Comparison of ENCODE assay signal across 1 cellular context in genomic region chr16:1082266-1082951, GRCh38.
TF ChIP-seq lines count a peak whose summit lies in the region.

No MANE protein-coding gene starts in this region.

TF ChIP-seq in HepG2, 621 proteins besides CTCF, POLR2A, EP300 and RAD21 (continued from another document and continues in another):
- TF ChIP-seq, protein P1, sequence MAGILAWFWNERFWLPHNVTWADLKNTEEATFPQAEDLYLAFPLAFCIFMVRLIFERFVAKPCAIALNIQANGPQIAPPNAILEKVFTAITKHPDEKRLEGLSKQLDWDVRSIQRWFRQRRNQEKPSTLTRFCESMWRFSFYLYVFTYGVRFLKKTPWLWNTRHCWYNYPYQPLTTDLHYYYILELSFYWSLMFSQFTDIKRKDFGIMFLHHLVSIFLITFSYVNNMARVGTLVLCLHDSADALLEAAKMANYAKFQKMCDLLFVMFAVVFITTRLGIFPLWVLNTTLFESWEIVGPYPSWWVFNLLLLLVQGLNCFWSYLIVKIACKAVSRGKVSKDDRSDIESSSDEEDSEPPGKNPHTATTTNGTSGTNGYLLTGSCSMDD (CRISPR knock-in tag; IDR thresholded peaks at IDR 0.05), result peak; percentile 95
- TF ChIP-seq, protein P2, sequence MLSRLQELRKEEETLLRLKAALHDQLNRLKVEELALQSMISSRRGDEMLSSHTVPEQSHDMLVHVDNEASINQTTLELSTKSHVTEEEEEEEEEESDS (CRISPR knock-in tag; IDR thresholded peaks at IDR 0.05; ENCODE audit: borderline replicate concordance), result no peak
- TF ChIP-seq ZNF160 (CRISPR knock-in tag; IDR thresholded peaks at IDR 0.05) (peak; percentile 91), ZBTB10 (CRISPR knock-in tag; IDR thresholded peaks at IDR 0.05; ENCODE audit: borderline replicate concordance) (peak; percentile 78; the same call in 1 of the 2 replicates), ZNF101 (CRISPR knock-in tag; IDR thresholded peaks at IDR 0.05; ENCODE audit: borderline replicate concordance, low read depth) (no peak), ZNF746 (CRISPR knock-in tag; IDR thresholded peaks at IDR 0.05) (peak; percentile 86), IRX3 (CRISPR knock-in tag; IDR thresholded peaks at IDR 0.05; ENCODE audit: borderline replicate concordance, low read depth) (peak; percentile 69; the same call in 1 of the 2 replicates), JUN (CRISPR knock-in tag; IDR thresholded peaks at IDR 0.05) (peak; percentile 92; the same call in 1 of the 2 replicates), SIX4 (CRISPR knock-in tag; IDR thresholded peaks at IDR 0.05) (no peak), ZMYM2 (CRISPR knock-in tag; IDR thresholded peaks at IDR 0.05) (peak; percentile 98), MEIS1 (CRISPR knock-in tag; IDR thresholded peaks at IDR 0.05; ENCODE audit: borderline replicate concordance) (no peak; the same call in 1 of the 2 replicates), HMG20B (CRISPR knock-in tag; conservative IDR thresholded peaks at IDR 0.05) (no peak; the same call in 1 of the 2 replicates), PHF20 (CRISPR knock-in tag; IDR thresholded peaks at IDR 0.05) (peak; percentile 79), ZNF251 (CRISPR knock-in tag; IDR thresholded peaks at IDR 0.05) (no peak), GPBP1L1 (CRISPR knock-in tag; IDR thresholded peaks at IDR 0.05) (no peak), ZNF570 (CRISPR knock-in tag; IDR thresholded peaks at IDR 0.05; ENCODE audit: borderline replicate concordance) (no peak), SP5 (CRISPR knock-in tag; IDR thresholded peaks at IDR 0.05; ENCODE audit: borderline replicate concordance, low read depth) (peak; percentile 91), ZNF546 (CRISPR knock-in tag; conservative IDR thresholded peaks at IDR 0.05) (no peak; the same call in 1 of the 2 replicates), SYNCRIP (IDR thresholded peaks at IDR 0.05; ENCODE audit: insufficient read depth, low read depth, low read length) (no peak), ZIK1 (CRISPR knock-in tag; IDR thresholded peaks at IDR 0.05; ENCODE audit: borderline replicate concordance, low read depth) (peak; percentile 89), ZSCAN25 (CRISPR knock-in tag; IDR thresholded peaks at IDR 0.05) (peak; percentile 90), THAP8 (CRISPR knock-in tag; IDR thresholded peaks at IDR 0.05; ENCODE audit: borderline replicate concordance) (no peak), ELF4 (CRISPR knock-in tag; IDR thresholded peaks at IDR 0.05; ENCODE audit: borderline replicate concordance) (peak; percentile 93; the same call in 1 of the 2 replicates), ZNF616 (CRISPR knock-in tag; IDR thresholded peaks at IDR 0.05; ENCODE audit: low read depth) (peak; percentile 96), SALL2 (CRISPR knock-in tag; IDR thresholded peaks at IDR 0.05) (0 out of 2 replicates have a peak, but pooled peaks have one; percentile 45), SP4 (CRISPR knock-in tag; IDR thresholded peaks at IDR 0.05) (peak; percentile 59; the same call in 1 of the 2 replicates), ZNF777 (CRISPR knock-in tag; IDR thresholded peaks at IDR 0.05) (peak; percentile 11; the same call in 1 of the 2 replicates), ZNF383 (CRISPR knock-in tag; IDR thresholded peaks at IDR 0.05; ENCODE audit: borderline replicate concordance) (no peak), ZNF503 (CRISPR knock-in tag; IDR thresholded peaks at IDR 0.05) (peak; percentile 41; the same call in 1 of the 2 replicates), SMYD3 (CRISPR knock-in tag; IDR thresholded peaks at IDR 0.05) (no peak), ZNF761 (CRISPR knock-in tag; conservative IDR thresholded peaks at IDR 0.05) (0 out of 2 replicates have a peak, but pooled peaks have one; percentile 29), KLF15 (CRISPR knock-in tag; IDR thresholded peaks at IDR 0.05; ENCODE audit: borderline replicate concordance) (peak; percentile 60; the same call in 1 of the 2 replicates), GATAD1 (CRISPR knock-in tag; IDR thresholded peaks at IDR 0.05) (peak; percentile 80), ETV5 (CRISPR knock-in tag; IDR thresholded peaks at IDR 0.05; ENCODE audit: borderline replicate concordance) (peak; percentile 97), ZNF24 (IDR thresholded peaks at IDR 0.05) (no peak), ZBTB3 (CRISPR knock-in tag; IDR thresholded peaks at IDR 0.05; ENCODE audit: borderline replicate concordance, low read depth) (no peak), ZNF7 (CRISPR knock-in tag; IDR thresholded peaks at IDR 0.05) (no peak), JUNB (CRISPR knock-in tag; IDR thresholded peaks at IDR 0.05; ENCODE audit: borderline replicate concordance) (peak; percentile 83), ZNF598 (CRISPR knock-in tag; IDR thresholded peaks at IDR 0.05; ENCODE audit: borderline replicate concordance) (peak; percentile 92; the same call in 1 of the 2 replicates), ZNF331 (CRISPR knock-in tag; IDR thresholded peaks at IDR 0.05) (peak; percentile 83)
- TF ChIP-seq, protein P3, sequence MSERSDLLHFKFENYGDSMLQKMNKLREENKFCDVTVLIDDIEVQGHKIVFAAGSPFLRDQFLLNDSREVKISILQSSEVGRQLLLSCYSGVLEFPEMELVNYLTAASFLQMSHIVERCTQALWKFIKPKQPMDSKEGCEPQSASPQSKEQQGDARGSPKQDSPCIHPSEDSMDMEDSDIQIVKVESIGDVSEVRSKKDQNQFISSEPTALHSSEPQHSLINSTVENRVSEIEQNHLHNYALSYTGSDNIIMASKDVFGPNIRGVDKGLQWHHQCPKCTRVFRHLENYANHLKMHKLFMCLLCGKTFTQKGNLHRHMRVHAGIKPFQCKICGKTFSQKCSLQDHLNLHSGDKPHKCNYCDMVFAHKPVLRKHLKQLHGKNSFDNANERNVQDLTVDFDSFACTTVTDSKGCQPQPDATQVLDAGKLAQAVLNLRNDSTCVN (CRISPR knock-in tag; IDR thresholded peaks at IDR 0.05; ENCODE audit: borderline replicate concordance), result peak; percentile 87
- TF ChIP-seq, protein P4, sequence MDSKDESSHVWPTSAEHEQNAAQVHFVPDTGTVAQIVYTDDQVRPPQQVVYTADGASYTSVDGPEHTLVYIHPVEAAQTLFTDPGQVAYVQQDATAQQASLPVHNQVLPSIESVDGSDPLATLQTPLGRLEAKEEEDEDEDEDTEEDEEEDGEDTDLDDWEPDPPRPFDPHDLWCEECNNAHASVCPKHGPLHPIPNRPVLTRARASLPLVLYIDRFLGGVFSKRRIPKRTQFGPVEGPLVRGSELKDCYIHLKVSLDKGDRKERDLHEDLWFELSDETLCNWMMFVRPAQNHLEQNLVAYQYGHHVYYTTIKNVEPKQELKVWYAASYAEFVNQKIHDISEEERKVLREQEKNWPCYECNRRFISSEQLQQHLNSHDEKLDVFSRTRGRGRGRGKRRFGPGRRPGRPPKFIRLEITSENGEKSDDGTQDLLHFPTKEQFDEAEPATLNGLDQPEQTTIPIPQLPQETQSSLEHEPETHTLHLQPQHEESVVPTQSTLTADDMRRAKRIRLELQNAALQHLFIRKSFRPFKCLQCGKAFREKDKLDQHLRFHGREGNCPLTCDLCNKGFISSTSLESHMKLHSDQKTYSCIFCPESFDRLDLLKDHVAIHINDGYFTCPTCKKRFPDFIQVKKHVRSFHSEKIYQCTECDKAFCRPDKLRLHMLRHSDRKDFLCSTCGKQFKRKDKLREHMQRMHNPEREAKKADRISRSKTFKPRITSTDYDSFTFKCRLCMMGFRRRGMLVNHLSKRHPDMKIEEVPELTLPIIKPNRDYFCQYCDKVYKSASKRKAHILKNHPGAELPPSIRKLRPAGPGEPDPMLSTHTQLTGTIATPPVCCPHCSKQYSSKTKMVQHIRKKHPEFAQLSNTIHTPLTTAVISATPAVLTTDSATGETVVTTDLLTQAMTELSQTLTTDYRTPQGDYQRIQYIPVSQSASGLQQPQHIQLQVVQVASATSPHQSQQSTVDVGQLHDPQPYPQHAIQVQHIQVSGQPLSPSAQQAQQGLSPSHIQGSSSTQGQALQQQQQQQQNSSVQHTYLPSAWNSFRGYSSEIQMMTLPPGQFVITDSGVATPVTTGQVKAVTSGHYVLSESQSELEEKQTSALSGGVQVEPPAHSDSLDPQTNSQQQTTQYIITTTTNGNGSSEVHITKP (CRISPR knock-in tag; IDR thresholded peaks at IDR 0.05; ENCODE audit: low read depth), result peak; percentile 65; the same call in 1 of the 2 replicates
- TF ChIP-seq, protein P5, sequence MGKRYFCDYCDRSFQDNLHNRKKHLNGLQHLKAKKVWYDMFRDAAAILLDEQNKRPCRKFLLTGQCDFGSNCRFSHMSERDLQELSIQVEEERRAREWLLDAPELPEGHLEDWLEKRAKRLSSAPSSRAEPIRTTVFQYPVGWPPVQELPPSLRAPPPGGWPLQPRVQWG (CRISPR knock-in tag; IDR thresholded peaks at IDR 0.05; ENCODE audit: borderline replicate concordance, low read depth), result no peak
- TF ChIP-seq, protein P6, sequence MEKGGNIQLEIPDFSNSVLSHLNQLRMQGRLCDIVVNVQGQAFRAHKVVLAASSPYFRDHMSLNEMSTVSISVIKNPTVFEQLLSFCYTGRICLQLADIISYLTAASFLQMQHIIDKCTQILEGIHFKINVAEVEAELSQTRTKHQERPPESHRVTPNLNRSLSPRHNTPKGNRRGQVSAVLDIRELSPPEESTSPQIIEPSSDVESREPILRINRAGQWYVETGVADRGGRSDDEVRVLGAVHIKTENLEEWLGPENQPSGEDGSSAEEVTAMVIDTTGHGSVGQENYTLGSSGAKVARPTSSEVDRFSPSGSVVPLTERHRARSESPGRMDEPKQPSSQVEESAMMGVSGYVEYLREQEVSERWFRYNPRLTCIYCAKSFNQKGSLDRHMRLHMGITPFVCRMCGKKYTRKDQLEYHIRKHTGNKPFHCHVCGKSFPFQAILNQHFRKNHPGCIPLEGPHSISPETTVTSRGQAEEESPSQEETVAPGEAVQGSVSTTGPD (CRISPR knock-in tag; IDR thresholded peaks at IDR 0.05), result peak; percentile 82; the same call in 1 of the 2 replicates
